18 cellular contexts compared by ENCODE assay signal in the genomic region with DNA sequence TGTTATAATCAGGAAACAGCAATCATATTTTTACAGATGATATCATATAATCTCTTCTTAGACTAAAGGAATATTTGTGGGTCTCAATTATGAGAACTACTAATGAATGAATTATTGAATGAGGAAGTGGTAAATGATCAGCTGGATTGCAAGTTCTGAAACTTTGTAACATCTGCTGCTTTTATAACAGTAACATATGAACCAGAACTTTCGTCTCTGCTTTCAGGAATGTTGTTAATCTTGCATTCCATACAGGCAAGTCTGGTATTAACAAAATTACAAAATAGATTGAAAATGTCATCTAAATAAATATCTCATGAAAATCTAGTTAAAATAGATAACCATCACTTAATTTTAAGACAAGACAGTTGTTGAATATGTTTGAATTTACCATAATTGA.
"Had no signal": no experiment of that assay in that cellular context is flagged by ENCODE, and none has a peak within 500 bp of the region (broad histone marks: within the 10 kb centered on the region; RNA-seq: fewer than 3 reads in every experiment).

No MANE protein-coding gene starts in this region.

- H2AFZ ChIP-seq: parathyroid adenoma had no signal

- ATAC-seq: activated T-cell treated with anti-CD3 and anti-CD28 coated beads, Interleukin-2, amount 50 U/mL, for 72 hours; natural killer cell treated with Interleukin-12 subunit alpha and Interleukin-12 subunit beta and Interleukin-15 and Interleukin-18, amount 100 ng/mL, for 72 hours had no signal

- H3K36me3 ChIP-seq: adrenal gland, cardiac muscle cell, neutrophil, thyroid gland had no signal

- H3K27me3 ChIP-seq: adrenal gland, cardiac muscle cell, dorsolateral prefrontal cortex, neutrophil, thyroid gland had no signal

- H3K9me3 ChIP-seq: adrenal gland, neutrophil, thyroid gland had no signal

- H3K9ac ChIP-seq: parathyroid adenoma had no signal

- H3K4me3 ChIP-seq: adrenal gland, cardiac muscle cell, dorsolateral prefrontal cortex, lung, thyroid gland had no signal

- H3K79me2 ChIP-seq: parathyroid adenoma had no signal

- H3K4me1 ChIP-seq: adrenal gland, parathyroid adenoma, thyroid gland had no signal

- DNase-seq: activated CD4-positive, alpha-beta T cell treated with anti-CD3 and anti-CD28 coated beads, Interleukin-2, amount 50 U/mL, for 1 hour; activated CD4-positive, CD25-positive, alpha-beta regulatory T cell treated with anti-CD3 and anti-CD28 coated beads, Interleukin-2, amount 50 U/mL, for 72 hours; activated effector memory CD4-positive, alpha-beta T cell treated with anti-CD3 and anti-CD28 coated beads, Interleukin-2, amount 50 U/mL, for 16 hours; activated T-cell treated with anti-CD3 and anti-CD28 coated beads, Interleukin-2, amount 50 U/mL, for 72 hours; adrenal gland; dorsolateral prefrontal cortex; hypothalamus; stimulated activated CD4-positive, alpha-beta T cell treated with anti-CD3 and anti-CD28 coated beads, Interleukin-12 subunit alpha, Interleukin-12 subunit beta, amount 100 ng/mL, for 4 hours; stimulated activated CD4-positive, alpha-beta T cell treated with anti-CD3 and anti-CD28 coated beads, Interleukin-1b, Interleukin-23, amount 100 ng/mL, for 48 hours; stimulated activated CD8-positive, alpha-beta memory T cell treated with anti-CD3 and anti-CD28 coated beads, Interleukin-4, amount 100 ng/mL, for 48 hours; stimulated activated naive CD4-positive, alpha-beta T cell; thyroid gland had no signal

- H3K27ac ChIP-seq: adrenal gland, cardiac muscle cell, dorsolateral prefrontal cortex, epithelial cell of prostate, neutrophil, parathyroid adenoma, thyroid gland had no signal
